1 cellular context compared by ENCODE assay signal in the genomic region with DNA sequence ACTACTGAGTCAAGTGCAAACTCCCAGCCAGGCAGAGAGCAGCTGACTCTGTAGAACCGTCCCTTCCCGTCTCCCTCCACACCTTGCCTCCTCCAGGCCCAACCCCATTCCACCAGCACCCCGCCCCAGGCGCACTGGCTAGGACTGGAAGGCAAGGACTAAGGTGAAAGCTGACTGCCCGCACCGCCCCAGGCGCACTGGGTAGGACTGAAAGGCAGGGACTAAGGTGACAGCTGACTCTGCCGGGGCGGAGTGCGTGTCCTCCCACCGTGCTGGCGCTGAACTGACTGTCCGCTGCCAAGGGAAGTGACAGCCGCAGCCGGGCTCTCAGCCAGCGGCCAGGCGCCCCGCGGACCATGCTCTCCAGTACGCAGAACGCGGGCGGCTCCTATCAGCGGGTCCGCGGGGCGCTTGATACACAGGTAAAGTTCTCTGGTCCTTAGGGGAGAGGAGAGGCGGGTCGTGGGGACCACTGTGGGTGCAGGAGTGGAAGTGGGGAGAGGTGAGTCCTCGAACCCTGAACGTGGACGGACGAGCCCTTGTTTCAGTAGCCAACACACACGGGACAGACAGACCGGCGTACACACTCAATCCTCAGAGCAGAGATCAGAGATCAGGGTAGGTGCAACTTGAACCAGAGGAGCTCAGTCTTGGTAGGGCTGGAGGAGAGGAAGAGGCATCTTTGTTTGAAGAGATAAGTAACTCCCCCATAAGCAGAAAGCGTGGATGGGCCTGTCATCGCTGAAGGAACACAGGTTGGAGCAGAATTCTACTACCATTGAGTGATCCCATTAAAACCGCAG.
TF ChIP-seq lines count a peak whose summit lies in the region.

No MANE protein-coding gene starts in this region.

TF ChIP-seq in HEK293, 187 proteins besides CTCF, POLR2A, EP300 and RAD21 (continued from another document):
- TF ChIP-seq, protein P1, sequence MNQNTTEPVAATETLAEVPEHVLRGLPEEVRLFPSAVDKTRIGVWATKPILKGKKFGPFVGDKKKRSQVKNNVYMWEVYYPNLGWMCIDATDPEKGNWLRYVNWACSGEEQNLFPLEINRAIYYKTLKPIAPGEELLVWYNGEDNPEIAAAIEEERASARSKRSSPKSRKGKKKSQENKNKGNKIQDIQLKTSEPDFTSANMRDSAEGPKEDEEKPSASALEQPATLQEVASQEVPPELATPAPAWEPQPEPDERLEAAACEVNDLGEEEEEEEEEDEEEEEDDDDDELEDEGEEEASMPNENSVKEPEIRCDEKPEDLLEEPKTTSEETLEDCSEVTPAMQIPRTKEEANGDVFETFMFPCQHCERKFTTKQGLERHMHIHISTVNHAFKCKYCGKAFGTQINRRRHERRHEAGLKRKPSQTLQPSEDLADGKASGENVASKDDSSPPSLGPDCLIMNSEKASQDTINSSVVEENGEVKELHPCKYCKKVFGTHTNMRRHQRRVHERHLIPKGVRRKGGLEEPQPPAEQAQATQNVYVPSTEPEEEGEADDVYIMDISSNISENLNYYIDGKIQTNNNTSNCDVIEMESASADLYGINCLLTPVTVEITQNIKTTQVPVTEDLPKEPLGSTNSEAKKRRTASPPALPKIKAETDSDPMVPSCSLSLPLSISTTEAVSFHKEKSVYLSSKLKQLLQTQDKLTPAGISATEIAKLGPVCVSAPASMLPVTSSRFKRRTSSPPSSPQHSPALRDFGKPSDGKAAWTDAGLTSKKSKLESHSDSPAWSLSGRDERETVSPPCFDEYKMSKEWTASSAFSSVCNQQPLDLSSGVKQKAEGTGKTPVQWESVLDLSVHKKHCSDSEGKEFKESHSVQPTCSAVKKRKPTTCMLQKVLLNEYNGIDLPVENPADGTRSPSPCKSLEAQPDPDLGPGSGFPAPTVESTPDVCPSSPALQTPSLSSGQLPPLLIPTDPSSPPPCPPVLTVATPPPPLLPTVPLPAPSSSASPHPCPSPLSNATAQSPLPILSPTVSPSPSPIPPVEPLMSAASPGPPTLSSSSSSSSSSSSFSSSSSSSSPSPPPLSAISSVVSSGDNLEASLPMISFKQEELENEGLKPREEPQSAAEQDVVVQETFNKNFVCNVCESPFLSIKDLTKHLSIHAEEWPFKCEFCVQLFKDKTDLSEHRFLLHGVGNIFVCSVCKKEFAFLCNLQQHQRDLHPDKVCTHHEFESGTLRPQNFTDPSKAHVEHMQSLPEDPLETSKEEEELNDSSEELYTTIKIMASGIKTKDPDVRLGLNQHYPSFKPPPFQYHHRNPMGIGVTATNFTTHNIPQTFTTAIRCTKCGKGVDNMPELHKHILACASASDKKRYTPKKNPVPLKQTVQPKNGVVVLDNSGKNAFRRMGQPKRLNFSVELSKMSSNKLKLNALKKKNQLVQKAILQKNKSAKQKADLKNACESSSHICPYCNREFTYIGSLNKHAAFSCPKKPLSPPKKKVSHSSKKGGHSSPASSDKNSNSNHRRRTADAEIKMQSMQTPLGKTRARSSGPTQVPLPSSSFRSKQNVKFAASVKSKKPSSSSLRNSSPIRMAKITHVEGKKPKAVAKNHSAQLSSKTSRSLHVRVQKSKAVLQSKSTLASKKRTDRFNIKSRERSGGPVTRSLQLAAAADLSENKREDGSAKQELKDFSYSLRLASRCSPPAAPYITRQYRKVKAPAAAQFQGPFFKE (tag by site-specific recombination; IDR thresholded peaks at IDR 0.05; ENCODE audit: borderline replicate concordance): no peak
